ENCODE assay signal across 12 cellular contexts in genomic region chr7:76403780-76404494, GRCh38. TPM values are rescaled to one million over a fixed set of nuclear protein-coding genes. Genes with fewer than 3 reads are reported as not detected.
DNase-seq lines count a peak whose midpoint lies in the region; ATAC-seq and TF ChIP-seq lines count a peak whose summit lies in the region.
"Had no signal": no experiment of that assay in that cellular context is flagged by ENCODE, and none has a peak within 500 bp of the region (broad histone marks: within the 10 kb centered on the region; RNA-seq: fewer than 3 reads in every experiment).

No MANE protein-coding gene starts in this region.

- H3K9me3 Mint-ChIP-seq in activated CD4-positive, alpha-beta T cell treated with anti-CD3 and anti-CD28 coated beads, Interleukin-2, amount 10 ng/mL, durations not matched to agents 7 days and 5 days, result no peaks in the 10 kb centered on the region

- intact Hi-C loops in prostate gland (cut with DNase I), result no loop called here

- H3K27me3 Mint-ChIP-seq in activated CD4-positive, alpha-beta T cell treated with anti-CD3 and anti-CD28 coated beads, Interleukin-2, amount 10 ng/mL, durations not matched to agents 7 days and 5 days, result no peaks in the 10 kb centered on the region

- no peak overlapping the region for H3K4me3 Mint-ChIP-seq in activated CD4-positive, alpha-beta T cell treated with anti-CD3 and anti-CD28 coated beads, Interleukin-2, amount 10 ng/mL, durations not matched to agents 7 days and 5 days

- CTCF ChIA-PET in activated CD4-positive, alpha-beta T cell treated with anti-CD3 and anti-CD28 coated beads, Interleukin-2, amount 10 ng/mL, durations not matched to agents 7 days and 5 days (lab: Charles Lee), result no interaction called here

- H3K27ac Mint-ChIP-seq in activated CD4-positive, alpha-beta T cell treated with anti-CD3 and anti-CD28 coated beads, Interleukin-2, amount 10 ng/mL, durations not matched to agents 7 days and 5 days, result peak overlapping the region; percentile 1

- no peaks in the 10 kb centered on the region for H3K36me3 Mint-ChIP-seq in activated CD4-positive, alpha-beta T cell treated with anti-CD3 and anti-CD28 coated beads, Interleukin-2, amount 10 ng/mL, durations not matched to agents 7 days and 5 days (ENCODE audit: low read depth)

- TF ChIP-seq CTCF in upper lobe of left lung (IDR thresholded peaks at IDR 0.05) (no peak), prostate gland (IDR thresholded peaks at IDR 0.05) (no peak)

- no peaks in the 10 kb centered on the region for H3K36me3 ChIP-seq in upper lobe of left lung
- H3K36me3 ChIP-seq in prostate gland, result no peaks in the 10 kb centered on the region
- H3K36me3 ChIP-seq: WERI-Rb-1 had no signal

- H3K27ac ChIP-seq in layer of hippocampus (ENCODE audit: low read depth, low read length) (peak overlapping the region; percentile 22), upper lobe of left lung (peak overlapping the region in 3 of 4 donors; percentile 7 to 67 (median 23)), prostate gland (no peak overlapping the region)
- H3K27ac ChIP-seq: WERI-Rb-1 had no signal

- H3K9me3 ChIP-seq in upper lobe of left lung (no peaks in the 10 kb centered on the region), prostate gland (no peaks in the 10 kb centered on the region)

- WGBS in upper lobe of left lung, 2 donors, result 80 to 85% methylated on average over 10 of the region's 10 CpGs
- WGBS in prostate gland, result 87% methylated on average over 10 of the region's 10 CpGs

- TF ChIP-seq POLR2A in upper lobe of left lung (IDR thresholded peaks at IDR 0.05), result no peak
- TF ChIP-seq POLR2A in prostate gland (IDR thresholded peaks at IDR 0.05), result no peak

- peak; percentile 19 to 81 for ATAC-seq in upper lobe of left lung (ENCODE audit: low FRiP score in 2 of 2)
- ATAC-seq: Panc1 had no signal

- POLR2A ChIA-PET in activated CD4-positive, alpha-beta T cell treated with anti-CD3 and anti-CD28 coated beads, Interleukin-2, amount 10 ng/mL, durations not matched to agents 7 days and 5 days (lab: Charles Lee), result no interaction called here

- peaks cover 0 to 10% (median 0%) of the 10 kb centered on the region in 4 donors for H3K4me1 ChIP-seq in upper lobe of left lung
- H3K4me1 ChIP-seq in prostate gland (replicated peaks), result no peaks in the 10 kb centered on the region

- DNase-seq in activated CD4-positive, alpha-beta T cell treated with anti-CD3 and anti-CD28 coated beads, Interleukin-2, amount 10 ng/mL, durations not matched to agents 7 days and 5 days, result no peak
- no peak for DNase-seq in activated CD4-positive, alpha-beta T cell treated with anti-CD3 and anti-CD28 coated beads, Interleukin-2, amount 50 U/mL, for 4 hours
- DNase-seq in OCI-M1 (lab: John Stamatoyannopoulos, UW) (peak; percentile 81), upper lobe of left lung (peak in 1 of 2 donors; percentile 53), glomerular visceral epithelial cell (ENCODE audit: extremely low spot score) (no peak), prostate gland (ENCODE audit: low spot score) (no peak), COLO829 (ENCODE audit: low spot score) (no peak)
- DNase-seq: foreskin fibroblast, NCI-H2081 treated with DMSO at 0.1 percent for 48 hours, WERI-Rb-1 had no signal

- H3K27me3 ChIP-seq in layer of hippocampus (ENCODE audit: control insufficient read depth, insufficient read depth, low read length) (no peaks in the 10 kb centered on the region), upper lobe of left lung (no peaks in the 10 kb centered on the region), prostate gland (replicated peaks; ENCODE audit: insufficient read depth) (no peaks in the 10 kb centered on the region)

- H3K4me3 ChIP-seq in upper lobe of left lung (no peak overlapping the region), prostate gland (no peak overlapping the region)

- H3K4me1 Mint-ChIP-seq in activated CD4-positive, alpha-beta T cell treated with anti-CD3 and anti-CD28 coated beads, Interleukin-2, amount 10 ng/mL, durations not matched to agents 7 days and 5 days, result peaks cover 9% of the 10 kb centered on the region

- no peak for TF ChIP-seq EP300 in upper lobe of left lung (IDR thresholded peaks at IDR 0.05)

RNA-seq across cellular contexts. Expression of gene SSC4D, which starts 5.6 kb away (rescaled TPM):
- under 1 TPM; 0.32 to 0.60 TPM for total RNA-seq in activated CD4-positive, alpha-beta T cell treated with anti-CD3 and anti-CD28 coated beads, Interleukin-2, amount 10 ng/mL, durations not matched to agents 7 days and 5 days
- 1 to 10 TPM in 5 of 6 donors, not detected in 1; 1.7 to 2.1 (median 1.9) TPM for total RNA-seq in upper lobe of left lung
- total RNA-seq in prostate gland, result 1 to 10 TPM in 1 of 2 donors, not detected in 1; 1.0 TPM

RNA-seq across cellular contexts. Expression of gene ZP3, which starts 20.8 kb away (rescaled TPM):
- total RNA-seq in activated CD4-positive, alpha-beta T cell treated with anti-CD3 and anti-CD28 coated beads, Interleukin-2, amount 10 ng/mL, durations not matched to agents 7 days and 5 days, result 1 to 10 TPM; 1.0 to 1.1 TPM
- total RNA-seq in upper lobe of left lung (10 to 100 TPM in 1 of 6 donors, 1 to 10 TPM in 1, under 1 TPM in 3, not detected in 1; 0.61 to 11.8 (median 0.78) TPM), prostate gland (1 to 10 TPM in 1 of 2 donors, under 1 TPM in 1; 0.80 to 4.5 TPM)

RNA-seq across cellular contexts. Expression of gene YWHAG, which starts 45.1 kb away (rescaled TPM):
- 10 to 100 TPM; 68.0 to 75.1 TPM for total RNA-seq in activated CD4-positive, alpha-beta T cell treated with anti-CD3 and anti-CD28 coated beads, Interleukin-2, amount 10 ng/mL, durations not matched to agents 7 days and 5 days
- total RNA-seq in upper lobe of left lung, result 100 to 1,000 TPM in 1 of 6 donors, 10 to 100 TPM in 5; 51.3 to 114 (median 73.4) TPM
- total RNA-seq in prostate gland, result 10 to 100 TPM; 49.1 to 80.2 TPM

RNA-seq across cellular contexts. Expression of gene DTX2, which starts 57.6 kb away (rescaled TPM):
- 10 to 100 TPM; 31.5 to 35.8 TPM for total RNA-seq in activated CD4-positive, alpha-beta T cell treated with anti-CD3 and anti-CD28 coated beads, Interleukin-2, amount 10 ng/mL, durations not matched to agents 7 days and 5 days
- 10 to 100 TPM; 24.2 to 82.8 (median 36.1) TPM for total RNA-seq in upper lobe of left lung
- 100 to 1,000 TPM in 1 of 2 donors, 10 to 100 TPM in 1; 67.8 to 142 TPM for total RNA-seq in prostate gland

Comparison
In these comparisons a context has a peak if more than half of its experiments do, and no peak if none do; other contexts are left out.
1. H3K27ac ChIP-seq: peak in layer of hippocampus (single experiment) and upper lobe of left lung (3 of 4); none in prostate gland (0 of 2).